In the genomic region with DNA sequence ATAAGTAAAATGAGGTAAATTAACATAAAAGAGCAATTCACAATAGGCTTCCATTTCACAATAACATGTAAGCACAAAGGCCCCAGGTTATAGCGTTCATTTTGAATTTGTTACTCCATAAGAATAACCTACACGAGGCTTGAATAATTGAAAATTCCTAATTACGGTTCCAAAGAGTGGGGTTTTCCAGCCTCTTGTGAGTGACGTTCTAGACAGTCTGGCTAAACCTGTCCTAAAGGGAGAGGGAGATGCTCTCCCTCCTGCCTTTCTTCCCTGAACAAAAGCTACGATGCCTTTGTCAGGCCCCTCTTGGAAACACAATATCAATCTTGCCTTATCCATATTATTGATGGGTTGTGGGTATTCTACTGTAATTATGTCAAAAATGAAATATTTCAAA, we compare ENCODE assay signal across 23 cellular contexts.
"Had no signal": no experiment of that assay in that cellular context is flagged by ENCODE, and none has a peak within 500 bp of the region (broad histone marks: within the 10 kb centered on the region; RNA-seq: fewer than 3 reads in every experiment).

No MANE protein-coding gene starts in this region.

- H3K9me3 ChIP-seq: colonic mucosa, esophagus muscularis mucosa, esophagus squamous epithelium, gastrocnemius medialis, gastroesophageal sphincter, heart left ventricle, heart right ventricle had no signal

- H3K4me1 ChIP-seq: colonic mucosa, esophagus muscularis mucosa, esophagus squamous epithelium, foreskin keratinocyte, gastrocnemius medialis, gastroesophageal sphincter, heart left ventricle, heart right ventricle had no signal

- H3K27me3 ChIP-seq: colonic mucosa, foreskin keratinocyte, gastrocnemius medialis had no signal

- H3K4me3 ChIP-seq: colonic mucosa, coronary artery, dorsolateral prefrontal cortex, esophagus muscularis mucosa, esophagus squamous epithelium, gastrocnemius medialis, gastroesophageal sphincter, heart left ventricle, heart right ventricle had no signal

- DNase-seq: colonic mucosa; cortex of kidney; dermis blood vessel endothelial cell; dorsolateral prefrontal cortex; effector CD4-positive, alpha-beta T cell; effector CD8-positive, alpha-beta T cell; effector memory CD4-positive, alpha-beta T cell; effector memory CD8-positive, alpha-beta T cell; endodermal cell; erythroblast; esophagus squamous epithelium; foreskin fibroblast; foreskin keratinocyte; foreskin melanocyte; gastrocnemius medialis; glutamatergic neuron; head of caudate nucleus; heart left ventricle; heart right ventricle had no signal

- H3K27ac ChIP-seq: colonic mucosa, coronary artery, dorsolateral prefrontal cortex, epithelial cell of prostate, esophagus muscularis mucosa, esophagus squamous epithelium, foreskin keratinocyte, gastrocnemius medialis, gastroesophageal sphincter, heart left ventricle, heart right ventricle had no signal

- H3K36me3 ChIP-seq: colonic mucosa, esophagus muscularis mucosa, esophagus squamous epithelium, gastrocnemius medialis, gastroesophageal sphincter, heart left ventricle, heart right ventricle had no signal
